Comparison of ENCODE assay signal across 26 cellular contexts in genomic region chr11:5107285-5107684, GRCh38. TPM values are rescaled to one million over a fixed set of nuclear protein-coding genes. Genes with fewer than 3 reads are reported as not detected.
"Had no signal": no experiment of that assay in that cellular context is flagged by ENCODE, and none has a peak within 500 bp of the region (broad histone marks: within the 10 kb centered on the region; RNA-seq: fewer than 3 reads in every experiment).

No MANE protein-coding gene starts in this region.

- H3K9me3 ChIP-seq: esophagus squamous epithelium, gastroesophageal sphincter, ovary, right atrium auricular region, sigmoid colon, thoracic aorta, transverse colon had no signal

- H3K4me1 ChIP-seq: esophagus squamous epithelium, gastroesophageal sphincter, right atrium auricular region, sigmoid colon, transverse colon had no signal

- H3K36me3 ChIP-seq: esophagus squamous epithelium, gastroesophageal sphincter, ovary, right atrium auricular region, sigmoid colon, thoracic aorta, transverse colon had no signal

- DNase-seq: effector memory CD8-positive, alpha-beta T cell; esophagus squamous epithelium; foreskin fibroblast; immature natural killer cell; left colon; left ventricle myocardium superior; mesenchymal stem cell; natural killer cell; nucleus accumbens; ovary; sigmoid colon; stimulated activated CD4-positive, alpha-beta T cell treated with anti-CD3 and anti-CD28 coated beads, Interleukin-2, amount 100 ng/mL, for 24 hours; stimulated activated CD4-positive, alpha-beta T cell treated with anti-CD3 and anti-CD28 coated beads, Interleukin-4, amount 100 ng/mL, for 4 hours; stimulated activated naive B cell treated with anti-CD40 and anti-IgM and Interleukin-4, amounts not matched to agents 10 μg/mL and 1 μg/mL and 100 μg/mL, for 72 hours; stimulated activated naive CD8-positive, alpha-beta T cell treated with anti-CD3 and anti-CD28 coated beads, Interleukin-15, amount 100 ng/mL, for 72 hours; substantia nigra; transverse colon had no signal

- H3K4me3 ChIP-seq: esophagus squamous epithelium, gastroesophageal sphincter, lung, ovary, right atrium auricular region, sigmoid colon, skin epidermis, thoracic aorta, transverse colon had no signal

- H3K27me3 ChIP-seq: esophagus squamous epithelium, gastroesophageal sphincter, ovary, right atrium auricular region, sigmoid colon, transverse colon had no signal

- H3K27ac ChIP-seq: esophagus squamous epithelium, gastroesophageal sphincter, ovary, right atrium auricular region, sigmoid colon, skin epidermis, thoracic aorta, transverse colon had no signal

RNA-seq across cellular contexts. Expression of gene OR52A5, which starts 30.9 kb away (rescaled TPM):
- total RNA-seq: epithelial cell of proximal tubule, esophagus squamous epithelium, left colon, left ventricle myocardium superior, lung, natural killer cell, neural crest cell, ovary, posterior vena cava, right atrium auricular region, sigmoid colon, thoracic aorta, transverse colon, ureter had no signal

RNA-seq across cellular contexts. Expression of gene OR52E1, which starts 37.9 kb away (rescaled TPM):
- total RNA-seq: epithelial cell of proximal tubule, esophagus squamous epithelium, gastroesophageal sphincter, left colon, left ventricle myocardium superior, lung, natural killer cell, neural crest cell, ovary, posterior vena cava, right atrium auricular region, sigmoid colon, thoracic aorta, transverse colon, ureter had no signal

RNA-seq across cellular contexts. Expression of gene OR52A1, which starts 47.3 kb away (rescaled TPM):
- total RNA-seq: epithelial cell of proximal tubule, esophagus squamous epithelium, gastroesophageal sphincter, left colon, left ventricle myocardium superior, lung, natural killer cell, neural crest cell, posterior vena cava, right atrium auricular region, sigmoid colon, thoracic aorta, transverse colon, ureter had no signal

RNA-seq across cellular contexts. Expression of gene OR52E2, which starts 47.9 kb away (rescaled TPM):
- total RNA-seq: epithelial cell of proximal tubule, esophagus squamous epithelium, gastroesophageal sphincter, left colon, left ventricle myocardium superior, lung, natural killer cell, neural crest cell, ovary, posterior vena cava, right atrium auricular region, sigmoid colon, thoracic aorta, transverse colon, ureter had no signal
